ENCODE assay signal across 8 cellular contexts in genomic region chr2:69741281-69742169, GRCh38. TPM values are rescaled to one million over a fixed set of nuclear protein-coding genes. Genes with fewer than 3 reads are reported as not detected.
DNase-seq lines count a peak whose midpoint lies in the region; ATAC-seq lines count a peak whose summit lies in the region.

Gene ANXA4 (plus strand): TSS chr2:69742134. CDS start chr2:69781566, 39,432 bp downstream.

- ATAC-seq in GM18861 (IDR thresholded peaks at IDR 0.05; ENCODE audit: unreplicated experiment): peak; percentile 79
- peak; percentile 89 for ATAC-seq in HG03066 (IDR thresholded peaks at IDR 0.05; ENCODE audit: low read depth, unreplicated experiment)

- peak within 1 kb of the TSS; percentile 53 for H3K27ac ChIP-seq in mesodermal cell (ENCODE audit: low read depth, low read length, severe bottlenecking)

- H3K36me3 ChIP-seq in endocrine pancreas (ENCODE audit: control insufficient read depth, insufficient read depth, low read length) (no peaks in the 10 kb centered on the region), mesodermal cell (ENCODE audit: control insufficient read depth, insufficient read depth, low read length) (no peaks in the 10 kb centered on the region)

- no peaks in the 10 kb centered on the region for H3K9me3 ChIP-seq in endocrine pancreas (ENCODE audit: control insufficient read depth, low read length)
- H3K9me3 ChIP-seq in mesodermal cell (ENCODE audit: control insufficient read depth, low read length): no peaks in the 10 kb centered on the region

- DNase-seq in AG08396 (ENCODE audit: low spot score) (peak; percentile 84), NCI-H526 (lab: John Stamatoyannopoulos, UW) (peak; percentile 82 to 91)
- peak; percentile 88 for DNase-seq in activated CD8-positive, alpha-beta memory T cell treated with anti-CD3 and anti-CD28 coated beads for 24 hours
- peak; percentile 20 to 28 for DNase-seq in stimulated activated CD8-positive, alpha-beta memory T cell treated with anti-CD3 and anti-CD28 coated beads, Interleukin-4, amount 100 ng/mL, for 1 hour (ENCODE audit: low read depth in 2 of 2, low spot score in 1 of 2)

- no peaks in the 10 kb centered on the region for H3K27me3 ChIP-seq in endocrine pancreas (ENCODE audit: control insufficient read depth, insufficient read depth, low read length)

- H3K4me1 ChIP-seq in endocrine pancreas (ENCODE audit: control insufficient read depth, insufficient read depth, low read length) (no peaks in the 10 kb centered on the region), mesodermal cell (ENCODE audit: control insufficient read depth, insufficient read depth, low read length, poor library complexity, severe bottlenecking) (peaks cover 11% of the 10 kb centered on the region)

- WGBS in mesodermal cell (ENCODE audit: insufficient coverage in 2 of 2), 2 experiments: 3 to 4% methylated on average over 49 to 50 of the region's 67 CpGs

- H3K4me3 ChIP-seq in endocrine pancreas (ENCODE audit: control insufficient read depth, insufficient read depth, low read length): peak within 1 kb of the TSS; percentile 86
- peak within 1 kb of the TSS; percentile 63 for H3K4me3 ChIP-seq in mesodermal cell (ENCODE audit: extremely low read depth, insufficient read depth, low read length, poor library complexity, severe bottlenecking)

- peak within 1 kb of the TSS; percentile 96 for H3K9ac ChIP-seq in endocrine pancreas (ENCODE audit: control insufficient read depth, insufficient read depth, low read length)

RNA-seq across cellular contexts. Expression of gene ANXA4, which starts in this region (rescaled TPM):
- 18.2 TPM for polyA plus RNA-seq in mesodermal cell (2013, experiment 1 of 2)
- polyA plus RNA-seq in mesodermal cell (2013, experiment 2 of 2): 13.3 TPM

Comparison
In these comparisons a context has a peak if more than half of its experiments do, and no peak if none do; other contexts are left out.
1. Peak in every context shown above with its lines: DNase-seq, ATAC-seq, H3K4me3 ChIP-seq and H3K27ac ChIP-seq.
2. DNase-seq: peak in every context shown above with its lines; median percentile 88 in activated CD8-positive, alpha-beta memory T cell treated with anti-CD3 and anti-CD28 coated beads for 24 hours; 86 in NCI-H526; 84 in AG08396; 24 in stimulated activated CD8-positive, alpha-beta memory T cell treated with anti-CD3 and anti-CD28 coated beads, Interleukin-4, amount 100 ng/mL, for 1 hour.